In genomic region chr7:148983220-148984146, GRCh38 we compare ENCODE assay signal across 1 cellular context.
TF ChIP-seq lines count a peak whose summit lies in the region.

No MANE protein-coding gene starts in this region.

TF ChIP-seq in HepG2, 621 proteins besides CTCF, POLR2A, EP300 and RAD21 (continued from another document and continues in another):
- peak; percentile 45; the same call in 1 of the 2 replicates for TF ChIP-seq KDM5A (IDR thresholded peaks at IDR 0.05; ENCODE audit: borderline replicate concordance, low read length)
- TF ChIP-seq MEF2D (CRISPR knock-in tag; IDR thresholded peaks at IDR 0.05), result peak; percentile 61; the same call in 1 of the 2 replicates
- TF ChIP-seq ZNF770 (CRISPR knock-in tag; IDR thresholded peaks at IDR 0.05), result no peak
- TF ChIP-seq FOXA3 (CRISPR knock-in tag; IDR thresholded peaks at IDR 0.05), result peak; percentile 87
- 0 out of 2 replicates have a peak, but pooled peaks have one; percentile 32 for TF ChIP-seq ZNF337 (CRISPR knock-in tag; IDR thresholded peaks at IDR 0.05; ENCODE audit: borderline replicate concordance, low read depth)
- no peak for TF ChIP-seq ZNF883 (CRISPR knock-in tag; IDR thresholded peaks at IDR 0.05; ENCODE audit: not compliant biosample characterization)
- no peak for TF ChIP-seq ZNF816 (CRISPR knock-in tag; IDR thresholded peaks at IDR 0.05; ENCODE audit: borderline replicate concordance)
- TF ChIP-seq ZBTB44 (CRISPR knock-in tag; IDR thresholded peaks at IDR 0.05), result no peak
- TF ChIP-seq ZNF432 (CRISPR knock-in tag; IDR thresholded peaks at IDR 0.05; ENCODE audit: borderline replicate concordance), result no peak
- TF ChIP-seq FOXJ3 (CRISPR knock-in tag; IDR thresholded peaks at IDR 0.05; ENCODE audit: borderline replicate concordance), result peak; percentile 62; the same call in 1 of the 2 replicates
- 0 out of 2 replicates have a peak, but pooled peaks have one; percentile 49 for TF ChIP-seq ZNF142 (CRISPR knock-in tag; IDR thresholded peaks at IDR 0.05)
- no peak for TF ChIP-seq EEA1 (CRISPR knock-in tag; IDR thresholded peaks at IDR 0.05; ENCODE audit: borderline replicate concordance)
- no peak for TF ChIP-seq ZNF567 (CRISPR knock-in tag; IDR thresholded peaks at IDR 0.05; ENCODE audit: borderline replicate concordance)
- TF ChIP-seq ZNF501 (CRISPR knock-in tag; IDR thresholded peaks at IDR 0.05), result 0 out of 2 replicates have a peak, but pooled peaks have one; percentile 14
- peak; percentile 80; the same call in 1 of the 2 replicates for TF ChIP-seq MAF1 (CRISPR knock-in tag; IDR thresholded peaks at IDR 0.05; ENCODE audit: borderline replicate concordance)
- TF ChIP-seq ARNTL (CRISPR knock-in tag; IDR thresholded peaks at IDR 0.05), result no peak
- TF ChIP-seq ZNF549 (CRISPR knock-in tag; IDR thresholded peaks at IDR 0.05), result no peak
- TF ChIP-seq ZNF704 (CRISPR knock-in tag; IDR thresholded peaks at IDR 0.05; ENCODE audit: borderline replicate concordance), result no peak
- TF ChIP-seq BRCA1 (CRISPR knock-in tag; IDR thresholded peaks at IDR 0.05), result peak; percentile 69; the same call in 1 of the 2 replicates
- TF ChIP-seq HNF4A (CRISPR knock-in tag; IDR thresholded peaks at IDR 0.05), result no peak
- no peak for TF ChIP-seq ZNF841 (CRISPR knock-in tag; IDR thresholded peaks at IDR 0.05; ENCODE audit: borderline replicate concordance)
- TF ChIP-seq ZNF784 (CRISPR knock-in tag; IDR thresholded peaks at IDR 0.05; ENCODE audit: borderline replicate concordance), result peak; percentile 71; the same call in 1 of the 2 replicates
- no peak for TF ChIP-seq SRF (IDR thresholded peaks at IDR 0.05; ENCODE audit: low read depth, low read length)
- no peak for TF ChIP-seq ZNF10 (CRISPR knock-in tag; IDR thresholded peaks at IDR 0.05; ENCODE audit: borderline replicate concordance, low read depth)
- TF ChIP-seq ZNF24 (IDR thresholded peaks at IDR 0.05), result peak; percentile 93
- 0 out of 2 replicates have a peak, but pooled peaks have one; percentile 45 for TF ChIP-seq ZNF44 (CRISPR knock-in tag; IDR thresholded peaks at IDR 0.05)
- no peak for TF ChIP-seq ZNF556 (CRISPR knock-in tag; IDR thresholded peaks at IDR 0.05; ENCODE audit: borderline replicate concordance)
- peak; percentile 49; the same call in 1 of the 2 replicates for TF ChIP-seq GATAD2A (CRISPR knock-in tag; IDR thresholded peaks at IDR 0.05)
- TF ChIP-seq ZNF580 (CRISPR knock-in tag; IDR thresholded peaks at IDR 0.05; ENCODE audit: borderline replicate concordance, low read depth), result no peak
- TF ChIP-seq ZNF33A (CRISPR knock-in tag; IDR thresholded peaks at IDR 0.05; ENCODE audit: borderline replicate concordance), result no peak
- TF ChIP-seq HMG20B (CRISPR knock-in tag; conservative IDR thresholded peaks at IDR 0.05), result no peak
- peak; percentile 89 for TF ChIP-seq ZNF143 (CRISPR knock-in tag; IDR thresholded peaks at IDR 0.05)
- TF ChIP-seq SUZ12 (IDR thresholded peaks at IDR 0.05; ENCODE audit: low read depth, low read length), result peak; percentile 31; the same call in 1 of the 2 replicates
- TF ChIP-seq ATM (IDR thresholded peaks at IDR 0.05; ENCODE audit: borderline replicate concordance), result no peak
- 0 out of 2 replicates have a peak, but pooled peaks have one; percentile 22 for TF ChIP-seq GMEB1 (CRISPR knock-in tag; IDR thresholded peaks at IDR 0.05; ENCODE audit: borderline replicate concordance)
- no peak for TF ChIP-seq TOPORS (CRISPR knock-in tag; IDR thresholded peaks at IDR 0.05)
- TF ChIP-seq ZNF674 (CRISPR knock-in tag; IDR thresholded peaks at IDR 0.05; ENCODE audit: low read depth), result no peak
- TF ChIP-seq ZBTB21 (CRISPR knock-in tag; IDR thresholded peaks at IDR 0.05), result no peak
- TF ChIP-seq ZNF331 (CRISPR knock-in tag; IDR thresholded peaks at IDR 0.05), result no peak
- no peak for TF ChIP-seq NKX3-1 (CRISPR knock-in tag; IDR thresholded peaks at IDR 0.05)
- TF ChIP-seq ZNF609 (CRISPR knock-in tag; IDR thresholded peaks at IDR 0.05; ENCODE audit: borderline replicate concordance), result no peak
- no peak for TF ChIP-seq YEATS4 (CRISPR knock-in tag; IDR thresholded peaks at IDR 0.05; ENCODE audit: borderline replicate concordance)
- TF ChIP-seq FOXK2 (IDR thresholded peaks at IDR 0.05), result peak; percentile 36; the same call in 1 of the 2 replicates
